ENCODE assay signal across 8 cellular contexts in genomic region chr16:3020247-3020603, GRCh38. TPM values are rescaled to one million over a fixed set of nuclear protein-coding genes. Genes with fewer than 3 reads are reported as not detected.
DNase-seq lines count a peak whose midpoint lies in the region; ATAC-seq and TF ChIP-seq lines count a peak whose summit lies in the region.

TSS of gene TNFRSF12A (plus strand) at chr16:3020368. CDS start at chr16:3020398, 30 bp downstream.

- peaks cover 3% of the 10 kb centered on the region for H3K36me3 Mint-ChIP-seq in activated naive CD4-positive, alpha-beta T cell treated with anti-CD3 and anti-CD28 coated beads, Interleukin-2, amount 50 U/mL, for 24 hours

- H3K27ac Mint-ChIP-seq in activated naive CD4-positive, alpha-beta T cell treated with anti-CD3 and anti-CD28 coated beads, Interleukin-2, amount 50 U/mL, for 24 hours: peak within 1 kb of the TSS; percentile 93

- H3K27ac ChIP-seq in SJSA1 (peak within 1 kb of the TSS; percentile 99), upper lobe of left lung (peak within 1 kb of the TSS; percentile 94 to 97 (median 97))

- peak in 1 of 4 donors; percentile 7 for TF ChIP-seq EP300 in upper lobe of left lung (IDR thresholded peaks at IDR 0.05)

- H3K9me3 ChIP-seq in SJSA1 (replicated peaks) (peaks cover 6% of the 10 kb centered on the region; the same call in 1 of the 2 replicates), upper lobe of left lung (no peaks in the 10 kb centered on the region)

- DNase-seq in DMS153 (lab: John Stamatoyannopoulos, UW) (peak; percentile 8), HK-2 (ENCODE audit: unreplicated experiment) (peak; percentile 78), SJSA1 (ENCODE audit: low read depth in 1 of 2, low spot score in 2 of 2) (peak; percentile 77 to 81), germinal center (ENCODE audit: low spot score) (peak; percentile 87), non-pigmented ciliary epithelial cell (ENCODE audit: low read depth) (peak; percentile 14), upper lobe of left lung (peak; percentile 87 to 97)

- H3K4me1 Mint-ChIP-seq in activated naive CD4-positive, alpha-beta T cell treated with anti-CD3 and anti-CD28 coated beads, Interleukin-2, amount 50 U/mL, for 24 hours: peaks cover 45% of the 10 kb centered on the region

- peak within 1 kb of the TSS; percentile 97 for H3K4me3 Mint-ChIP-seq in activated naive CD4-positive, alpha-beta T cell treated with anti-CD3 and anti-CD28 coated beads, Interleukin-2, amount 50 U/mL, for 24 hours

- peaks cover 27% of the 10 kb centered on the region for H3K4me1 ChIP-seq in SJSA1 (replicated peaks)
- H3K4me1 ChIP-seq in upper lobe of left lung: peaks cover 45 to 67% (median 53%) of the 10 kb centered on the region in 4 donors

- peak; percentile 46 to 98 (median 85) for TF ChIP-seq POLR2A in upper lobe of left lung (IDR thresholded peaks at IDR 0.05)

- no peaks in the 10 kb centered on the region for H3K27me3 ChIP-seq in SJSA1 (replicated peaks)
- peaks cover 0 to 10% (median 3%) of the 10 kb centered on the region in 4 donors for H3K27me3 ChIP-seq in upper lobe of left lung

- peak in 3 of 6 experiments; percentile 41 to 57 (median 45) for TF ChIP-seq CTCF in upper lobe of left lung (IDR thresholded peaks at IDR 0.05)

- peak in 1 of 2 donors; percentile 71 for ATAC-seq in upper lobe of left lung (ENCODE audit: low FRiP score in 2 of 2)
- no peak for ATAC-seq in GM19463 (IDR thresholded peaks at IDR 0.05; ENCODE audit: unreplicated experiment)

- H3K4me3 ChIP-seq in SJSA1 (peak within 1 kb of the TSS; percentile 96), upper lobe of left lung (peak within 1 kb of the TSS; percentile 62 to 80 (median 72))

- H3K27me3 Mint-ChIP-seq in activated naive CD4-positive, alpha-beta T cell treated with anti-CD3 and anti-CD28 coated beads, Interleukin-2, amount 50 U/mL, for 24 hours: peaks cover 2% of the 10 kb centered on the region

- peaks cover 41% of the 10 kb centered on the region for H3K36me3 ChIP-seq in SJSA1
- peaks cover 0 to 5% (median 0%) of the 10 kb centered on the region in 4 donors for H3K36me3 ChIP-seq in upper lobe of left lung

- WGBS in upper lobe of left lung, 2 donors: 0 to 3% methylated on average over 19 to 49 of the region's 49 CpGs

- no peaks in the 10 kb centered on the region for H3K9me3 Mint-ChIP-seq in activated naive CD4-positive, alpha-beta T cell treated with anti-CD3 and anti-CD28 coated beads, Interleukin-2, amount 50 U/mL, for 24 hours

RNA-seq across cellular contexts. Expression of gene TNFRSF12A, which starts in this region (rescaled TPM):
- total RNA-seq in SJSA1 (2014; rRNA removed; shearing (Covaris generic)): 545 and 625 TPM in 2 replicates
- total RNA-seq in upper lobe of left lung: 100 to 1,000 TPM in 1 of 6 donors, 10 to 100 TPM in 5; 37.7 to 431 (median 76.5) TPM

Comparison
In these comparisons a context has a peak if more than half of its experiments do, and no peak if none do; other contexts are left out.
1. DNase-seq: peak in every context shown above with its lines; median percentile 92 in upper lobe of left lung; 87 in germinal center; 79 in SJSA1; 78 in HK-2; 14 in non-pigmented ciliary epithelial cell; 8 in DMS153.